ENCODE assay signal across 1 cellular context in the genomic region with DNA sequence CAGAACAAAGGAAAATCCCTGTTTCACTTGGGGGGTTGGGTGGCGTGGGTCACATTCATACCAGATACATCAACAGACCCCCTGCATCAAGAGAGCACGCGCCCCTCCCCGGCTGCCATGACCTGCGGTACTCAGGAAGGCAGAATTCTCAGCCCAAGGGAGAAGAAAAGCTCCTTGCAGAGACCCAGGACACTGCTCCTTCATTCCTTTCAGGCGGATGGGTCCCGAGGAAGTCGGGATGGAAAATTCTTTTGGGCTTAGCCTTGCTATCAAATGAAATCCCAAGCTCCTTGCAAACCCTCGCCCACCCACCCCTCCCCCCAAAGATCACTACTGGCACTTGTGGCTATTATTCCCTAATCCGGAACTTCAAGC.
TF ChIP-seq lines count a peak whose summit lies in the region.

No MANE protein-coding gene starts in this region.

TF ChIP-seq in GM23338, 12 proteins besides CTCF, POLR2A, EP300 and RAD21 (continued from another document):
- TF ChIP-seq ZNF462 (CRISPR knock-in tag; IDR thresholded peaks at IDR 0.05) (no peak), ZNF114 (CRISPR knock-in tag; IDR thresholded peaks at IDR 0.05) (no peak), JUNB (IDR thresholded peaks at IDR 0.05; ENCODE audit: unreplicated experiment) (no peak), EZH2phosphoT487 (IDR thresholded peaks at IDR 0.05; ENCODE audit: unreplicated experiment) (no peak), NANOG (IDR thresholded peaks at IDR 0.05; ENCODE audit: borderline replicate concordance) (no peak), POLR2AphosphoS5 (IDR thresholded peaks at IDR 0.05; ENCODE audit: low read depth) (no peak), STAT1 (IDR thresholded peaks at IDR 0.05; ENCODE audit: unreplicated experiment) (no peak)
